In the genomic region with DNA sequence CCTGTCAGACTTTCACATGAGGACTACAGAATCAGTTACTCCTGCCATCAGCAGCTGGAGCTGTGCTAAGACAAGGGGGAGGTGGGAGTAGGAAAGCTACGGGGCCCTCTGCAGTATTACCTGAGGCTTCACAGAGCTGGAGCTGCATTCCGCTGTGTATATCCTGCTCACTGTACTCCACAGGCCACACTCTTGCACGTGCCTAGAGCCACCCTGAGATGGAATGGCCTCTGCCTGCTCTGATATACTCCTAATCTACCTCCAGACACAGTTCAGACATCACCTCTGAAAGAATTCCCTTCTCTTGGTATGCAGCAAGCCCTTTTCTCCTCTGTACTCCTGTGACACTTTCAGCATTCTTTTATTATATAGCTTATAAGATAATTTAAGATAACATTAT, we compare ENCODE assay signal across 22 cellular contexts.
"Had no signal": no experiment of that assay in that cellular context is flagged by ENCODE, and none has a peak within 500 bp of the region (broad histone marks: within the 10 kb centered on the region; RNA-seq: fewer than 3 reads in every experiment).

No MANE protein-coding gene starts in this region.

- H3K27me3 ChIP-seq: ascending aorta, body of pancreas had no signal

- DNase-seq: activated B cell treated with CpG ODN at 0.5 μM for 24 hours; activated CD4-positive, alpha-beta T cell treated with anti-CD3 and anti-CD28 coated beads for 1 hour; activated CD4-positive, alpha-beta T cell treated with anti-CD3 and anti-CD28 coated beads, Interleukin-2, amount 10 ng/mL, durations not matched to agents 24 days and 14 days; activated CD4-positive, alpha-beta T cell treated with anti-CD3 and anti-CD28 coated beads, Interleukin-2, amount 50 U/mL, for 48 hours; activated CD8-positive, alpha-beta memory T cell treated with anti-CD3 and anti-CD28 coated beads, Interleukin-2, amount 10 ng/mL, durations not matched to agents 7 days and 5 days; activated effector memory CD4-positive, alpha-beta T cell treated with Interleukin-2 at 50 U/mL for 16 hours; activated naive CD4-positive, alpha-beta T cell treated with Interleukin-2 at 50 U/mL for 16 hours; activated naive CD8-positive, alpha-beta T cell treated with anti-CD3 and anti-CD28 coated beads, Interleukin-2, amount 50 U/mL, for 24 hours; activated T-cell treated with anti-CD3 and anti-CD28 coated beads, Interleukin-2, amount 50 U/mL, for 24 hours; amniotic stem cell; body of pancreas; KG1; NCI-H1048; NCI-H146; NCI-H187 treated with DMSO at 0.1 percent for 48 hours; NCI-H2081 treated with DMSO at 0.1 percent for 48 hours; NCI-H446; NCI-H524; SHP77 treated with DMSO at 0.1 percent for 48 hours had no signal

- ATAC-seq: activated CD8-positive, alpha-beta memory T cell treated with anti-CD3 and anti-CD28 coated beads, Interleukin-2, amount 10 ng/mL, durations not matched to agents 7 days and 5 days; activated naive CD4-positive, alpha-beta T cell treated with anti-CD3 and anti-CD28 coated beads, Interleukin-2, amount 50 U/mL, for 72 hours; activated naive CD8-positive, alpha-beta T cell treated with anti-CD3 and anti-CD28 coated beads, Interleukin-2, amount 50 U/mL, for 24 hours; body of pancreas had no signal

- H3K4me1 ChIP-seq: body of pancreas had no signal

- H3K36me3 ChIP-seq: ascending aorta had no signal

- H3K27ac ChIP-seq: ascending aorta, body of pancreas had no signal

- FAIRE-seq: bronchial epithelial cell had no signal

- H3K4me3 ChIP-seq: ascending aorta, body of pancreas had no signal

- H3K9me3 ChIP-seq: ascending aorta, body of pancreas had no signal
